In genomic region chr20:55090301-55090700, GRCh38 we compare ENCODE assay signal across 27 cellular contexts.
"Had no signal": no experiment of that assay in that cellular context is flagged by ENCODE, and none has a peak within 500 bp of the region (broad histone marks: within the 10 kb centered on the region; RNA-seq: fewer than 3 reads in every experiment).

No MANE protein-coding gene starts in this region.

- H3K4me1 ChIP-seq: left ventricle myocardium inferior, prostate gland, sigmoid colon, spleen, thyroid gland, transverse colon, upper lobe of left lung, vagina had no signal

- H3K27me3 ChIP-seq: ovary, sigmoid colon, spleen, thyroid gland, transverse colon, upper lobe of left lung, vagina had no signal

- H3K27ac Mint-ChIP-seq: immature natural killer cell; mesothelial cell of epicardium; naive B cell; natural killer cell; stimulated activated effector memory CD8-positive, alpha-beta T cell treated with anti-CD3 and anti-CD28 coated beads, Interleukin-12 subunit alpha, Interleukin-12 subunit beta, amount 100 ng/mL, for 72 hours; stimulated activated naive CD8-positive, alpha-beta T cell treated with anti-CD3 and anti-CD28 coated beads, Interleukin-15, amount 100 ng/mL, for 72 hours had no signal

- ATAC-seq: left colon; natural killer cell; right cardiac atrium; stimulated activated effector memory CD8-positive, alpha-beta T cell treated with anti-CD3 and anti-CD28 coated beads, Interleukin-12 subunit alpha, Interleukin-12 subunit beta, amount 100 ng/mL, for 72 hours; stimulated activated naive CD8-positive, alpha-beta T cell treated with anti-CD3 and anti-CD28 coated beads, Interleukin-15, amount 100 ng/mL, for 72 hours had no signal

- H3K36me3 Mint-ChIP-seq: immature natural killer cell; mesothelial cell of epicardium; naive B cell; natural killer cell; stimulated activated effector memory CD8-positive, alpha-beta T cell treated with anti-CD3 and anti-CD28 coated beads, Interleukin-12 subunit alpha, Interleukin-12 subunit beta, amount 100 ng/mL, for 72 hours had no signal

- FAIRE-seq: islet of Langerhans, kidney, small intestine had no signal

- H3K4me1 Mint-ChIP-seq: immature natural killer cell; mesothelial cell of epicardium; naive B cell; natural killer cell; stimulated activated effector memory CD8-positive, alpha-beta T cell treated with anti-CD3 and anti-CD28 coated beads, Interleukin-12 subunit alpha, Interleukin-12 subunit beta, amount 100 ng/mL, for 72 hours; stimulated activated naive CD8-positive, alpha-beta T cell treated with anti-CD3 and anti-CD28 coated beads, Interleukin-15, amount 100 ng/mL, for 72 hours had no signal

- H3K27me3 Mint-ChIP-seq: naive B cell; stimulated activated naive CD8-positive, alpha-beta T cell treated with anti-CD3 and anti-CD28 coated beads, Interleukin-15, amount 100 ng/mL, for 72 hours had no signal

- H3K27ac ChIP-seq: left ventricle myocardium inferior, ovary, prostate gland, sigmoid colon, spleen, thyroid gland, transverse colon, upper lobe of left lung, vagina had no signal

- H3K4me3 Mint-ChIP-seq: immature natural killer cell; mesothelial cell of epicardium; naive B cell; natural killer cell; stimulated activated effector memory CD8-positive, alpha-beta T cell treated with anti-CD3 and anti-CD28 coated beads, Interleukin-12 subunit alpha, Interleukin-12 subunit beta, amount 100 ng/mL, for 72 hours; stimulated activated naive CD8-positive, alpha-beta T cell treated with anti-CD3 and anti-CD28 coated beads, Interleukin-15, amount 100 ng/mL, for 72 hours had no signal

- DNase-seq: hypothalamus; immature natural killer cell; kidney; left colon; left ventricle myocardium inferior; mesendoderm; naive B cell; natural killer cell; ovary; retina; right cardiac atrium; sigmoid colon; small intestine; spleen; stimulated activated CD4-positive, alpha-beta T cell treated with anti-CD3 and anti-CD28 coated beads, Interleukin-4, amount 100 ng/mL, for 24 hours; stimulated activated naive CD4-positive, alpha-beta T cell; stimulated activated naive CD8-positive, alpha-beta T cell treated with anti-CD3 and anti-CD28 coated beads, Interleukin-15, amount 100 ng/mL, for 72 hours; substantia nigra; thyroid gland; transverse colon; upper lobe of left lung had no signal

- H3K4me3 ChIP-seq: left ventricle myocardium inferior, lung, ovary, prostate gland, sigmoid colon, spleen, thyroid gland, transverse colon, upper lobe of left lung, vagina had no signal

- H3K9me3 ChIP-seq: ovary, prostate gland, sigmoid colon, thyroid gland, transverse colon, upper lobe of left lung, vagina had no signal

- H3K36me3 ChIP-seq: left ventricle myocardium inferior, ovary, prostate gland, sigmoid colon, spleen, thyroid gland, transverse colon, upper lobe of left lung, vagina had no signal
